ENCODE assay signal across 11 cellular contexts in genomic region chr10:124627851-124628675, GRCh38.
DNase-seq lines count a peak whose midpoint lies in the region; ATAC-seq, FAIRE-seq and TF ChIP-seq lines count a peak whose summit lies in the region.
"Had no signal": no experiment of that assay in that cellular context is flagged by ENCODE, and none has a peak within 500 bp of the region (broad histone marks: within the 10 kb centered on the region; RNA-seq: fewer than 3 reads in every experiment).

No MANE protein-coding gene starts in this region.

- peaks cover 1% of the 10 kb centered on the region for H3K79me1 ChIP-seq in mesendoderm (ENCODE audit: low read length)

- no peak overlapping the region for H3K56ac ChIP-seq in mesendoderm (ENCODE audit: low read length)

- no peak overlapping the region for H2BK120ac ChIP-seq in mesendoderm (ENCODE audit: low read depth, low read length)

- intact Hi-C loops in activated CD8-positive, alpha-beta T cell treated with anti-CD3 and anti-CD28 coated beads for 36 hours (cut with micrococcal nuclease): loop anchor here (5.0 kb wide), 1 partner anchor 86 kb away; no protein-coding TSS in a partner anchor
- intact Hi-C loops in transverse colon (cut with DNase I; ENCODE audit: low total_unique reads): loop anchor here (10.0 kb wide), 1 partner anchor 93 kb away; no protein-coding TSS in a partner anchor

- no peaks in the 10 kb centered on the region for H3K9me3 Mint-ChIP-seq in activated CD8-positive, alpha-beta T cell treated with anti-CD3 and anti-CD28 coated beads for 36 hours
- no peaks in the 10 kb centered on the region for H3K9me3 Mint-ChIP-seq in activated CD8-positive, alpha-beta T cell treated with anti-CD3 and anti-CD28 coated beads, Interleukin-2, amount 10 ng/mL, durations not matched to agents 7 days and 5 days (ENCODE audit: insufficient read depth)
- no peaks in the 10 kb centered on the region for H3K9me3 Mint-ChIP-seq in memory B cell

- H3K18ac ChIP-seq in mesendoderm (ENCODE audit: low read length): no peak overlapping the region

- peak; percentile 23 for FAIRE-seq in bronchial epithelial cell (lab: Jason Lieb, UNC)

- peaks cover 39% of the 10 kb centered on the region for H3K4me1 Mint-ChIP-seq in activated CD8-positive, alpha-beta T cell treated with anti-CD3 and anti-CD28 coated beads for 36 hours (ENCODE audit: low read depth)
- peaks cover 44% of the 10 kb centered on the region for H3K4me1 Mint-ChIP-seq in activated CD8-positive, alpha-beta T cell treated with anti-CD3 and anti-CD28 coated beads, Interleukin-2, amount 10 ng/mL, durations not matched to agents 7 days and 5 days (ENCODE audit: low read depth)
- peaks cover 37% of the 10 kb centered on the region for H3K4me1 Mint-ChIP-seq in memory B cell

- POLR2A ChIA-PET in activated CD8-positive, alpha-beta T cell treated with anti-CD3 and anti-CD28 coated beads for 36 hours (lab: Charles Lee): interaction anchor here (1.1 to 2.6 kb wide), 2 partner anchors 74 to 114 kb away, joined by 3 to 10 read pairs; no protein-coding TSS in a partner anchor
- POLR2A ChIA-PET in activated CD8-positive, alpha-beta T cell treated with anti-CD3 and anti-CD28 coated beads, Interleukin-2, amount 10 ng/mL, durations not matched to agents 7 days and 5 days (lab: Charles Lee): interaction anchor here (0.8 kb wide), 1 partner anchor 60 kb away, joined by 3 read pairs; no protein-coding TSS in a partner anchor

- H3K27me3 ChIP-seq in bronchial epithelial cell (ENCODE audit: control insufficient read depth, insufficient read depth, low read length) (no peaks in the 10 kb centered on the region), transverse colon (no peaks in the 10 kb centered on the region), mesendoderm (ENCODE audit: insufficient read depth, low read length, poor library complexity) (no peaks in the 10 kb centered on the region)

- peak overlapping the region; percentile 5 for H3K27ac Mint-ChIP-seq in activated CD8-positive, alpha-beta T cell treated with anti-CD3 and anti-CD28 coated beads for 36 hours
- H3K27ac Mint-ChIP-seq in activated CD8-positive, alpha-beta T cell treated with anti-CD3 and anti-CD28 coated beads, Interleukin-2, amount 10 ng/mL, durations not matched to agents 7 days and 5 days: no peak overlapping the region
- peak overlapping the region; percentile 87 for H3K27ac Mint-ChIP-seq in memory B cell

- no peak overlapping the region for H2BK5ac ChIP-seq in mesendoderm (ENCODE audit: low read length)

- no peak overlapping the region for H4K5ac ChIP-seq in mesendoderm (ENCODE audit: low read length)

- DNase-seq in activated CD8-positive, alpha-beta T cell treated with anti-CD3 and anti-CD28 coated beads for 36 hours: no peak
- DNase-seq in activated CD8-positive, alpha-beta T cell treated with anti-CD3 and anti-CD28 coated beads, Interleukin-2, amount 10 ng/mL, durations not matched to agents 7 days and 5 days: no peak
- DNase-seq in bronchial epithelial cell (ENCODE audit: low read depth) (peak; percentile 43), memory B cell (ENCODE audit: low spot score in 2 of 2) (no peak), transverse colon (no peak), mesendoderm (no peak), AML-193 (lab: John Stamatoyannopoulos, UW) (no peak), DMS 273 (lab: John Stamatoyannopoulos, UW; ENCODE audit: unreplicated experiment) (no peak)
- DNase-seq: SK-N-SH; stimulated activated CD4-positive, alpha-beta T cell treated with anti-CD3 and anti-CD28 coated beads, Interleukin-2, amount 100 ng/mL, for 24 hours had no signal

- H3K4me3 ChIP-seq in bronchial epithelial cell (ENCODE audit: low read depth, low read length): no peak overlapping the region
- no peak overlapping the region for H3K4me3 ChIP-seq in transverse colon
- H3K4me3 ChIP-seq in mesendoderm (ENCODE audit: low read length): no peak overlapping the region
- H3K4me3 ChIP-seq: mucosa of descending colon had no signal

- WGBS in transverse colon (ENCODE audit: low coverage in 1 of 2), 2 donors: 81% methylated on average over 11 of the region's 12 CpGs; no CpG with 5 or more reads in 1 of the 2 donors
- no CpG with 5 or more reads among the region's 12 CpGs for WGBS in mesendoderm (ENCODE audit: extremely low coverage, insufficient coverage, low lambda C conversion rate)

- no peaks in the 10 kb centered on the region for H3K79me2 ChIP-seq in mesendoderm (ENCODE audit: control insufficient read depth, insufficient read depth, low read length)

- no peak for TF ChIP-seq EP300 in transverse colon (IDR thresholded peaks at IDR 0.05; ENCODE audit: low read depth)

- ATAC-seq in activated CD8-positive, alpha-beta T cell treated with anti-CD3 and anti-CD28 coated beads for 36 hours: no peak
- ATAC-seq in activated CD8-positive, alpha-beta T cell treated with anti-CD3 and anti-CD28 coated beads, Interleukin-2, amount 10 ng/mL, durations not matched to agents 7 days and 5 days: no peak
- ATAC-seq in memory B cell (ENCODE audit: low read depth): no peak

- peak overlapping the region; percentile 52 to 69 (median 62) for H3K27ac ChIP-seq in transverse colon
- no peak overlapping the region for H3K27ac ChIP-seq in mesendoderm (ENCODE audit: low read depth, low read length)

- H3K4me1 ChIP-seq in transverse colon: peaks cover 25 to 38% (median 30%) of the 10 kb centered on the region in 4 donors
- H3K4me1 ChIP-seq in mesendoderm (ENCODE audit: control insufficient read depth, low read depth, low read length): no peaks in the 10 kb centered on the region

- in situ Hi-C loops in transverse colon (cut with MboI; ENCODE audit: low pct_ligation_motif_present in 1 of 4, low pct_unique_long_range_greater_than_20kb in 1 of 4, low sequenced_read_pairs in 3 of 4): loop anchor here in 1 of 4 donors (25.0 kb wide), 1 partner anchor 109 kb away; the partner anchor contains the start of gene FAM53B

- H3K4me3 Mint-ChIP-seq in activated CD8-positive, alpha-beta T cell treated with anti-CD3 and anti-CD28 coated beads for 36 hours: no peak overlapping the region
- no peak overlapping the region for H3K4me3 Mint-ChIP-seq in activated CD8-positive, alpha-beta T cell treated with anti-CD3 and anti-CD28 coated beads, Interleukin-2, amount 10 ng/mL, durations not matched to agents 7 days and 5 days
- peak overlapping the region; percentile 6 for H3K4me3 Mint-ChIP-seq in memory B cell

- no peak for TF ChIP-seq CTCF in activated CD8-positive, alpha-beta T cell treated with anti-CD3 and anti-CD28 coated beads for 36 hours (IDR thresholded peaks at IDR 0.05)
- no peak for TF ChIP-seq CTCF in bronchial epithelial cell (IDR thresholded peaks at IDR 0.05; ENCODE audit: insufficient read depth, low read length, severe bottlenecking)
- no peak for TF ChIP-seq CTCF in transverse colon (IDR thresholded peaks at IDR 0.05)

- H3K9me3 ChIP-seq in transverse colon: no peaks in the 10 kb centered on the region
- H3K9me3 ChIP-seq: mucosa of descending colon, SK-N-SH had no signal

- H3K36me3 ChIP-seq in bronchial epithelial cell (ENCODE audit: control insufficient read depth, insufficient read depth, low read length): no peaks in the 10 kb centered on the region
- H3K36me3 ChIP-seq in transverse colon: no peaks in the 10 kb centered on the region
- H3K36me3 ChIP-seq in mesendoderm (ENCODE audit: control insufficient read depth, insufficient read depth, low read length): no peaks in the 10 kb centered on the region

- CTCF ChIA-PET in activated CD8-positive, alpha-beta T cell treated with anti-CD3 and anti-CD28 coated beads for 36 hours (lab: Charles Lee): interaction anchor here (0.7 to 2.3 kb wide), 12 partner anchors 9 to 199 kb away, joined by 3 to 20 read pairs (median 4); no protein-coding TSS in a partner anchor
- CTCF ChIA-PET in activated CD8-positive, alpha-beta T cell treated with anti-CD3 and anti-CD28 coated beads, Interleukin-2, amount 10 ng/mL, durations not matched to agents 7 days and 5 days (lab: Charles Lee): interaction anchor here (1.0 to 3.2 kb wide), 10 partner anchors 9 to 198 kb away, joined by 3 to 20 read pairs (median 4); no protein-coding TSS in a partner anchor

- H3K27me3 Mint-ChIP-seq in activated CD8-positive, alpha-beta T cell treated with anti-CD3 and anti-CD28 coated beads for 36 hours: no peaks in the 10 kb centered on the region
- H3K27me3 Mint-ChIP-seq in activated CD8-positive, alpha-beta T cell treated with anti-CD3 and anti-CD28 coated beads, Interleukin-2, amount 10 ng/mL, durations not matched to agents 7 days and 5 days (ENCODE audit: low read depth): no peaks in the 10 kb centered on the region
- no peaks in the 10 kb centered on the region for H3K27me3 Mint-ChIP-seq in memory B cell

- no peak overlapping the region for H4K8ac ChIP-seq in mesendoderm (ENCODE audit: low read depth, low read length)

- no peak overlapping the region for H3K23ac ChIP-seq in mesendoderm (ENCODE audit: low read length)

- no peaks in the 10 kb centered on the region for H3K36me3 Mint-ChIP-seq in activated CD8-positive, alpha-beta T cell treated with anti-CD3 and anti-CD28 coated beads for 36 hours (ENCODE audit: low read depth)
- H3K36me3 Mint-ChIP-seq in activated CD8-positive, alpha-beta T cell treated with anti-CD3 and anti-CD28 coated beads, Interleukin-2, amount 10 ng/mL, durations not matched to agents 7 days and 5 days (ENCODE audit: low read depth): peaks cover 4% of the 10 kb centered on the region
- peaks cover 7% of the 10 kb centered on the region for H3K36me3 Mint-ChIP-seq in memory B cell

- no peak overlapping the region for H3K9ac ChIP-seq in mesendoderm (ENCODE audit: low read length)
- H3K9ac ChIP-seq: SK-N-SH had no signal

- H2AK5ac ChIP-seq in mesendoderm (ENCODE audit: low read length): no peak overlapping the region

- no peak overlapping the region for H3K4me2 ChIP-seq in mesendoderm (ENCODE audit: low read length)
- H3K4me2 ChIP-seq: SK-N-SH had no signal

- H2BK15ac ChIP-seq in mesendoderm (replicated peaks; ENCODE audit: low read depth): no peak overlapping the region

- no peak for TF ChIP-seq POLR2A in transverse colon (IDR thresholded peaks at IDR 0.05)

- no peak overlapping the region for H3K4ac ChIP-seq in mesendoderm (ENCODE audit: low read depth, low read length)
